Comparison of ENCODE assay signal across 5 cellular contexts in the genomic region with DNA sequence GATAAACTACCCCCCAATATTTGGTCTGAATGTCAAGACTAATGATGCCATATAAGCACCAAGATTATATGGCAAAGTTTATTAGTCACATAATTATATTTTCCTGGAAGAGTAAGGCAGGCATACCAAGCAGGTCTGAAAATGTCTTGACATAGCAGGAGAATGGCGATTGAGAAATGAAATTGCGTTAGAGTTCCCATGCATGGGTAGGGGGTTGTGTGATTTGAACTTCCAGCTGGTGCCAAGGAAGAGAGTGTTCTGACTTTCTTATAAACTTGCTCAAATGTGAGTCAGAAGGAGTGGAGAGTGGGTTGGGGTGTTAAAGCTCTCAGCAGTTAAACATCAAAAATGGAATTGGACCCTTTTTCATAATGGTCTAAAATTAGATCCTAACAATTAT.
"Had no signal": no experiment of that assay in that cellular context is flagged by ENCODE, and none has a peak within 500 bp of the region (broad histone marks: within the 10 kb centered on the region; RNA-seq: fewer than 3 reads in every experiment).

No MANE protein-coding gene starts in this region.

- H3K9me3 ChIP-seq: HAP-1 had no signal

- DNase-seq: H7, IMR-90 had no signal

- H3K4me2 ChIP-seq: GM23338 had no signal

- ATAC-seq: GM23338, K562 had no signal

- H3K4me1 ChIP-seq: HAP-1 had no signal

- H3K4me3 ChIP-seq: GM23338, HAP-1, K562 had no signal

- H2AFZ ChIP-seq: GM23338 had no signal

- H3K36me3 ChIP-seq: HAP-1 had no signal
